ENCODE assay signal across 14 cellular contexts in genomic region chr1:88730995-88731394, GRCh38. TPM values are rescaled to one million over a fixed set of nuclear protein-coding genes. Genes with fewer than 3 reads are reported as not detected.
DNase-seq lines count a peak whose midpoint lies in the region; ATAC-seq and TF ChIP-seq lines count a peak whose summit lies in the region.
"Had no signal": no experiment of that assay in that cellular context is flagged by ENCODE, and none has a peak within 500 bp of the region (broad histone marks: within the 10 kb centered on the region; RNA-seq: fewer than 3 reads in every experiment).

No MANE protein-coding gene starts in this region.

- peaks cover 13% of the 10 kb centered on the region for H3F3A ChIP-seq in SK-N-SH (replicated peaks; ENCODE audit: insufficient read depth)

- no peak overlapping the region for H3K4me3 Mint-ChIP-seq in Calu3 (ENCODE audit: low read depth, unreplicated experiment)
- H3K4me3 Mint-ChIP-seq: memory B cell had no signal

- DNase-seq in SK-N-SH (no peak), substantia nigra (lab: John Stamatoyannopoulos, UW) (no peak), Calu3 (no peak)
- DNase-seq in stimulated activated naive CD8-positive, alpha-beta T cell treated with anti-CD3 and anti-CD28 coated beads, Interleukin-15, Interleukin-2, amounts not matched to agents 100 U/mL and 50 U/mL, for 24 hours = no peak
- DNase-seq: Caco-2; NCI-H1930; PC-9; stimulated activated naive CD4-positive, alpha-beta T cell treated with Interleukin-2 at 50 U/mL for 16 hours had no signal

- CTCF ChIA-PET in SK-N-SH (lab: Yijun Ruan, JAX) (no interaction called here), Calu3 (lab: Charles Lee) (interaction anchor here (0.8 kb wide), 1 partner anchor 26 kb away, joined by 5 read pairs; no protein-coding TSS in a partner anchor)

- intact Hi-C loops in Calu3 (cut with micrococcal nuclease; ENCODE audit: unreplicated experiment) = loop anchor here (10.0 kb wide), 1 partner anchor 74 kb away; no protein-coding TSS in a partner anchor

- no peaks in the 10 kb centered on the region for H3K9me2 ChIP-seq in SK-N-SH

- H3K27me3 ChIP-seq in SK-N-SH (ENCODE audit: insufficient read depth) (no peaks in the 10 kb centered on the region), gastroesophageal sphincter (no peaks in the 10 kb centered on the region), skeletal muscle satellite cell (ENCODE audit: control insufficient read depth, insufficient read depth, low read length) (no peaks in the 10 kb centered on the region)
- H3K27me3 ChIP-seq: foreskin keratinocyte had no signal

- no TSS peak for BruUV-seq in Calu3 (replicated peaks; lab: Mats Ljungman, UMichigan)

- no peak for TF ChIP-seq EP300 in SK-N-SH (IDR thresholded peaks at IDR 0.05; ENCODE audit: borderline replicate concordance in 1 of 2, low read depth in 1 of 2, low read length in 1 of 2)
- no peak for TF ChIP-seq EP300 in gastroesophageal sphincter (IDR thresholded peaks at IDR 0.05)

- no peak overlapping the region; the same call in 1 of the 2 replicates for H3K9ac ChIP-seq in SK-N-SH
- H3K9ac ChIP-seq in skeletal muscle satellite cell (ENCODE audit: low read depth, low read length) = peak overlapping the region; percentile 13

- H3K9me3 ChIP-seq in SK-N-SH = peaks cover 5% of the 10 kb centered on the region; the same call in 1 of the 2 replicates
- H3K9me3 ChIP-seq in gastroesophageal sphincter = peaks cover 0 to 11% (median 0%) of the 10 kb centered on the region in 3 donors
- no peaks in the 10 kb centered on the region for H3K9me3 ChIP-seq in skeletal muscle satellite cell (replicated peaks; ENCODE audit: low read length)
- H3K9me3 ChIP-seq: Caco-2 had no signal

- H3K4me3 ChIP-seq in SK-N-SH (ENCODE audit: low read depth in 2 of 2, low read length in 1 of 2) = peak overlapping the region in 1 of 2 experiments; percentile 27; a peak in 2 of 4 replicates
- no peak overlapping the region for H3K4me3 ChIP-seq in gastroesophageal sphincter
- peak overlapping the region; percentile 26 for H3K4me3 ChIP-seq in skeletal muscle satellite cell (ENCODE audit: low read length)
- H3K4me3 ChIP-seq: PC-9 had no signal

- H3K36me3 Mint-ChIP-seq in Calu3 (ENCODE audit: insufficient read depth, unreplicated experiment) = peaks cover 4% of the 10 kb centered on the region

- TF ChIP-seq CTCF in SK-N-SH (IDR thresholded peaks at IDR 0.05) = no peak
- no peak for TF ChIP-seq CTCF in gastroesophageal sphincter (IDR thresholded peaks at IDR 0.05)
- no peak for TF ChIP-seq CTCF in Calu3 (IDR thresholded peaks at IDR 0.05; ENCODE audit: unreplicated experiment)

- no peaks in the 10 kb centered on the region for H3K27me3 Mint-ChIP-seq in Calu3 (ENCODE audit: unreplicated experiment)
- H3K27me3 Mint-ChIP-seq: memory B cell had no signal

- peaks cover 48% of the 10 kb centered on the region for H3K4me1 Mint-ChIP-seq in Calu3 (ENCODE audit: low read depth, unreplicated experiment)

- H3K9me3 Mint-ChIP-seq in Calu3 (ENCODE audit: low read depth, unreplicated experiment) = no peaks in the 10 kb centered on the region

- H4K20me1 ChIP-seq in SK-N-SH (ENCODE audit: insufficient read depth) = peaks cover 34% of the 10 kb centered on the region

- TF ChIP-seq POLR2A in gastroesophageal sphincter (IDR thresholded peaks at IDR 0.05) = no peak

- H3K4me1 ChIP-seq in SK-N-SH (ENCODE audit: control insufficient read depth in 1 of 2, insufficient read depth in 2 of 2, low read depth in 1 of 2, low read length in 1 of 2) = peaks cover 2 to 3% of the 10 kb centered on the region in 2 experiments; a peak in 2 of 4 replicates
- H3K4me1 ChIP-seq in gastroesophageal sphincter = peaks cover 7 to 40% (median 9%) of the 10 kb centered on the region in 3 donors
- H3K4me1 ChIP-seq in skeletal muscle satellite cell (ENCODE audit: control insufficient read depth, insufficient read depth, low read length) = peaks cover 25% of the 10 kb centered on the region
- H3K4me1 ChIP-seq: Caco-2 had no signal

- peak overlapping the region; percentile 51 for H3K4me2 ChIP-seq in SK-N-SH
- peak overlapping the region; percentile 69 for H3K4me2 ChIP-seq in skeletal muscle satellite cell (ENCODE audit: low read length)
- H3K4me2 ChIP-seq: PC-9 had no signal

- 90% methylated on average over 2 of the region's 2 CpGs for WGBS in SK-N-SH (ENCODE audit: low lambda C conversion rate)
- WGBS in gastroesophageal sphincter (ENCODE audit: low coverage in 1 of 2), 2 donors = 48 to 71% methylated on average over 1 to 2 of the region's 2 CpGs

- no peak for TF ChIP-seq RAD21 in SK-N-SH (IDR thresholded peaks at IDR 0.05; ENCODE audit: low read length)

- H3K27ac Mint-ChIP-seq in Calu3 (ENCODE audit: unreplicated experiment) = no peak overlapping the region
- H3K27ac Mint-ChIP-seq: memory B cell had no signal

- H3K27ac ChIP-seq in SK-N-SH (ENCODE audit: low read depth in 2 of 2, low read length in 1 of 2) = peak overlapping the region; percentile 62 to 80
- H3K27ac ChIP-seq in gastroesophageal sphincter = peak overlapping the region; percentile 57 to 77 (median 72)
- no peak overlapping the region for H3K27ac ChIP-seq in substantia nigra (ENCODE audit: low read depth, low read length, poor library complexity, severe bottlenecking)
- H3K27ac ChIP-seq: foreskin keratinocyte had no signal

- POLR2A ChIA-PET in SK-N-SH (lab: Yijun Ruan, JAX) = no interaction called here

- peak; percentile 19 for ATAC-seq in GM18868 (IDR thresholded peaks at IDR 0.05; ENCODE audit: unreplicated experiment)
- no peak for ATAC-seq in gastroesophageal sphincter
- ATAC-seq in stimulated activated naive CD8-positive, alpha-beta T cell treated with anti-CD3 and anti-CD28 coated beads, Interleukin-15, Interleukin-2, amounts not matched to agents 100 U/mL and 50 U/mL, for 24 hours = no peak
- ATAC-seq in GM19328 (IDR thresholded peaks at IDR 0.05; ENCODE audit: unreplicated experiment) = no peak

- H3K36me3 ChIP-seq in SK-N-SH (replicated peaks in 1 of 2; ENCODE audit: control insufficient read depth in 1 of 2, insufficient read depth in 2 of 2, low read length in 1 of 2) = peaks cover 0 to 7% of the 10 kb centered on the region in 2 experiments
- peaks cover 0 to 10% of the 10 kb centered on the region in 2 donors for H3K36me3 ChIP-seq in gastroesophageal sphincter
- no peaks in the 10 kb centered on the region for H3K36me3 ChIP-seq in skeletal muscle satellite cell (ENCODE audit: insufficient read depth, low read length)

- H3K79me2 ChIP-seq in SK-N-SH (ENCODE audit: insufficient read depth) = peaks cover 86% of the 10 kb centered on the region

- H2AFZ ChIP-seq in SK-N-SH (ENCODE audit: low read depth) = no peak overlapping the region
- H2AFZ ChIP-seq: PC-9 had no signal

TF ChIP-seq in SK-N-SH, 30 proteins besides CTCF, POLR2A, EP300 and RAD21:
- TF ChIP-seq NFIC (IDR thresholded peaks at IDR 0.05; ENCODE audit: borderline replicate concordance) (no peak), NRF1 (IDR thresholded peaks at IDR 0.05; ENCODE audit: low read depth, low read length) (no peak), TEAD4 (IDR thresholded peaks at IDR 0.05; ENCODE audit: borderline replicate concordance, insufficient read depth) (no peak), EZH2phosphoT487 (IDR thresholded peaks at IDR 0.05; ENCODE audit: borderline replicate concordance, low read depth) (no peak), CHD2 (IDR thresholded peaks at IDR 0.05; ENCODE audit: low read length, partially characterized antibody) (no peak)
TF ChIP-seq in SK-N-SH: peak in this region for 0.

RNA-seq across cellular contexts. Expression of gene PKN2, which starts 46.9 kb away (rescaled TPM):
- 6.8 and 11.2 TPM in 2 replicates for polyA plus RNA-seq in SK-N-SH (2012; rRNA removed)
- polyA plus RNA-seq in SK-N-SH (2012; cell fraction: cytosol; rRNA removed) = 9.2 and 11.0 TPM in 2 replicates
- 11.0 and 26.6 TPM in 2 replicates for polyA plus RNA-seq in SK-N-SH (2012; cell fraction: nucleus; rRNA removed)
- 10 to 100 TPM; 30.9 to 47.8 (median 38.4) TPM for total RNA-seq in gastroesophageal sphincter
- 24.5 and 35.5 TPM in 2 replicates for total RNA-seq in skeletal muscle satellite cell (2012; rRNA removed)
- total RNA-seq in Calu3 (2022) = 75.6 and 82.8 TPM in 2 replicates
